ENCODE assay signal across 7 cellular contexts in the genomic region with DNA sequence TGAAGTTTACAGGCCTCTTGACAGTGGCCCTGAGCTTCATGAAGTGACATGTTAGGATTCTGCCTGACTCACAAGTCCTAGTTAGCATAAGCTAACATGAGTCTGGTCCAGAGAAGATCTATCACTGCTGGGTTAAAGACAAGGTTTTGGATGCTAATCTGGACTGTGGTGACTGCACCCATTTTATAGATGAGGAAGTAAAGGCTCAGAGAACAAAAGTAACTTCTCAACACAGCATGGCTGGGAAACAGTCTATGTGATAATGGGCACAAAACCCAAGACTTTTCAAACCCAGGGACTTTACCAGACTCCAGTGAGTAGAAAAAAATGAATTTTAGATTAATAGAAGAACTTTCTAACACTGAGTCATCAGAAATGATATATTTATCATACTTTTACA.
"Had no signal": no experiment of that assay in that cellular context is flagged by ENCODE, and none has a peak within 500 bp of the region (broad histone marks: within the 10 kb centered on the region; RNA-seq: fewer than 3 reads in every experiment).

No MANE protein-coding gene starts in this region.

- H3K36me3 Mint-ChIP-seq: IgD-negative memory B cell had no signal

- FAIRE-seq: HTR-8/SVneo had no signal

- H3K9me3 Mint-ChIP-seq: IgD-negative memory B cell had no signal

- H3K27me3 Mint-ChIP-seq: IgD-negative memory B cell had no signal

- H3K4me2 ChIP-seq: KMS-11 had no signal

- H3K27ac ChIP-seq: HL-60, KMS-11 had no signal

- H3K9ac ChIP-seq: KMS-11 had no signal

- H3K4me3 Mint-ChIP-seq: IgD-negative memory B cell had no signal

- H3K4me1 Mint-ChIP-seq: IgD-negative memory B cell had no signal

- DNase-seq: IMR-90, KBM-7, KG1 had no signal
